21 cellular contexts compared by ENCODE assay signal in the genomic region with DNA sequence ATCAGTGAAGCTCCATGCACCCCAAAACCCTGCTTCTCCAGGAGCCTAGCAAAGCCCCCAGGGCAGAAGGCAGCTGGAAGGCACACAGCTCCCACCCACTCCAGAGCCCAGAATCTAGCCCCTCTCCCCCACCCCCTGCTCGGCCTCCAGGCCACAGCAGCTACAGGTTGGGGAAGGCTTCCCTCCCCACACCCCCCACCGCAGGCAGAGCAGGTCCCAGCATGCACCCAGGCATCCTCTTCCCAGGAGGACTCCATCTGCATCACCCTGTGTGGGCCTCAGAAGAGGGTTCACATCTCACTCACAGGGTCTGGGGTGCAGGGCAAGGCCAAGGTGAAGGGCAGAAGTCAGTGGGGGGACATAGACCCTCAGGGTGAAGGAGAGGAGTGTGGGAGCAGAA. TPM values are rescaled to one million over a fixed set of nuclear protein-coding genes. Genes with fewer than 3 reads are reported as not detected.
DNase-seq lines count a peak whose midpoint lies in the region; ATAC-seq and TF ChIP-seq lines count a peak whose summit lies in the region.
"Had no signal": no experiment of that assay in that cellular context is flagged by ENCODE, and none has a peak within 500 bp of the region (broad histone marks: within the 10 kb centered on the region; RNA-seq: fewer than 3 reads in every experiment).

No MANE protein-coding gene starts in this region.

- intact Hi-C loops in colonic mucosa (cut with DNase I) = loop anchor here (5.0 kb wide), 1 partner anchor 103 kb away; no protein-coding TSS in a partner anchor
- intact Hi-C loops in lower lobe of right lung (cut with DNase I) = no loop called here
- intact Hi-C loops in stomach (cut with DNase I; ENCODE audit: low total_unique reads) = no loop called here

- WGBS in stomach, 5 donors = 70 to 93% (median 78%) methylated on average over 2 of the region's 2 CpGs

- no peaks in the 10 kb centered on the region for H3K9me3 ChIP-seq in HEK293 (ENCODE audit: control insufficient read depth, insufficient read depth, low read depth, low read length)
- no peaks in the 10 kb centered on the region for H3K9me3 ChIP-seq in colonic mucosa
- no peaks in the 10 kb centered on the region for H3K9me3 ChIP-seq in lower lobe of right lung
- H3K9me3 ChIP-seq in stomach = no peaks in the 10 kb centered on the region
- H3K9me3 ChIP-seq: gastroesophageal sphincter had no signal

- H3K4me1 ChIP-seq in HEK293 (ENCODE audit: control insufficient read depth, insufficient read depth, low read length) = no peaks in the 10 kb centered on the region
- peaks cover 10% of the 10 kb centered on the region for H3K4me1 ChIP-seq in colonic mucosa
- H3K4me1 ChIP-seq in lower lobe of right lung = peaks cover 32% of the 10 kb centered on the region
- peaks cover 39 to 71% (median 56%) of the 10 kb centered on the region in 4 donors for H3K4me1 ChIP-seq in stomach

- peaks cover 0 to 18% of the 10 kb centered on the region in 2 experiments; a peak in 2 of 3 replicates for H3K36me3 ChIP-seq in HEK293 (ENCODE audit: control insufficient read depth in 2 of 2, insufficient read depth in 1 of 2, low read length in 2 of 2)
- no peaks in the 10 kb centered on the region for H3K36me3 ChIP-seq in colonic mucosa
- peaks cover 22% of the 10 kb centered on the region for H3K36me3 ChIP-seq in lower lobe of right lung
- H3K36me3 ChIP-seq in stomach = peaks cover 0 to 24% (median 8%) of the 10 kb centered on the region in 4 donors

- no peak for TF ChIP-seq POLR2A in stomach (IDR thresholded peaks at IDR 0.05)

- POLR2A ChIA-PET in HEK293 (lab: Yijun Ruan, JAX) = interaction anchor here (0.6 to 3.3 kb wide), 4 partner anchors 12 to 375 kb away, joined by 3 to 21 read pairs (median 6); a partner anchor contains a TSS

- H3K4me3 ChIP-seq in HEK293 (ENCODE audit: low read depth, low read length) (no peak overlapping the region), colonic mucosa (peak overlapping the region; percentile 29), lower lobe of right lung (peak overlapping the region; percentile 29), stomach (peak overlapping the region; percentile 3 to 43 (median 18))
- H3K4me3 ChIP-seq: gastroesophageal sphincter, K562 had no signal

- CTCF ChIA-PET in HEK293 (lab: Yijun Ruan, JAX) = interaction anchor here (1.5 to 4.8 kb wide), 2 partner anchors 12 to 105 kb away, joined by 5 to 28 read pairs; a partner anchor contains a TSS

- peak overlapping the region; percentile 64 for H3K9ac ChIP-seq in colonic mucosa (ENCODE audit: low read depth in 2 of 2, low read length in 2 of 2)

- no peak for DNase-seq in colonic mucosa
- DNase-seq in lower lobe of right lung = no peak
- no peak for DNase-seq in stomach
- no peak for DNase-seq in stimulated activated CD4-positive, alpha-beta T cell treated with anti-CD3 and anti-CD28 coated beads, Interleukin-4, amount 100 ng/mL, for 4 hours
- DNase-seq in NCI-H2196 (lab: John Stamatoyannopoulos, UW; ENCODE audit: unreplicated experiment) = no peak
- no peak for DNase-seq in AG20443 (ENCODE audit: low spot score)
- DNase-seq: activated CD4-positive, CD25-positive, alpha-beta regulatory T cell; activated T-cell treated with anti-CD3 and anti-CD28 coated beads, Interleukin-2, amount 50 U/mL, for 4 hours; CD4-positive, alpha-beta T cell; H9; NCI-H1694 treated with DMSO at 0.1 percent for 48 hours; NCI-H345; T1000 had no signal

- H3K27ac ChIP-seq in HEK293 (ENCODE audit: extremely low read depth, low read depth, low read length) (no peak overlapping the region), colonic mucosa (peak overlapping the region; percentile 67), lower lobe of right lung (peak overlapping the region; percentile 68), stomach (peak overlapping the region; percentile 48 to 89 (median 66))

- TF ChIP-seq CTCF in HEK293 (tag by site-specific recombination; IDR thresholded peaks at IDR 0.05) = no peak
- no peak for TF ChIP-seq CTCF in colonic mucosa (IDR thresholded peaks at IDR 0.05)
- TF ChIP-seq CTCF in lower lobe of right lung (IDR thresholded peaks at IDR 0.05) = no peak
- TF ChIP-seq CTCF in stomach (IDR thresholded peaks at IDR 0.05) = no peak

- no peak for ATAC-seq in lower lobe of right lung
- ATAC-seq in GM18511 (IDR thresholded peaks at IDR 0.05; ENCODE audit: unreplicated experiment) = no peak
- ATAC-seq: activated T-cell treated with anti-CD3 and anti-CD28 coated beads, Interleukin-2, amount 50 U/mL, for 4 hours; gastroesophageal sphincter; Panc1; sciatic nerve had no signal

- H3K27me3 ChIP-seq in colonic mucosa (no peaks in the 10 kb centered on the region), lower lobe of right lung (ENCODE audit: low read depth) (no peaks in the 10 kb centered on the region), stomach (no peaks in the 10 kb centered on the region)
- H3K27me3 ChIP-seq: gastroesophageal sphincter had no signal

- no peak for TF ChIP-seq EP300 in stomach (IDR thresholded peaks at IDR 0.05)

TF ChIP-seq in HEK293, 187 proteins besides CTCF, POLR2A, EP300 and RAD21:
- TF ChIP-seq ZNF529 (tag by site-specific recombination; IDR thresholded peaks at IDR 0.05; ENCODE audit: insufficient replicate concordance) (no peak), SCRT2 (tag by site-specific recombination; IDR thresholded peaks at IDR 0.05) (peak; percentile 37; the same call in 1 of the 2 replicates), GLIS1 (tag by site-specific recombination; IDR thresholded peaks at IDR 0.05) (0 out of 2 replicates have a peak, but pooled peaks have one; percentile 29)
- TF ChIP-seq, protein P1, sequence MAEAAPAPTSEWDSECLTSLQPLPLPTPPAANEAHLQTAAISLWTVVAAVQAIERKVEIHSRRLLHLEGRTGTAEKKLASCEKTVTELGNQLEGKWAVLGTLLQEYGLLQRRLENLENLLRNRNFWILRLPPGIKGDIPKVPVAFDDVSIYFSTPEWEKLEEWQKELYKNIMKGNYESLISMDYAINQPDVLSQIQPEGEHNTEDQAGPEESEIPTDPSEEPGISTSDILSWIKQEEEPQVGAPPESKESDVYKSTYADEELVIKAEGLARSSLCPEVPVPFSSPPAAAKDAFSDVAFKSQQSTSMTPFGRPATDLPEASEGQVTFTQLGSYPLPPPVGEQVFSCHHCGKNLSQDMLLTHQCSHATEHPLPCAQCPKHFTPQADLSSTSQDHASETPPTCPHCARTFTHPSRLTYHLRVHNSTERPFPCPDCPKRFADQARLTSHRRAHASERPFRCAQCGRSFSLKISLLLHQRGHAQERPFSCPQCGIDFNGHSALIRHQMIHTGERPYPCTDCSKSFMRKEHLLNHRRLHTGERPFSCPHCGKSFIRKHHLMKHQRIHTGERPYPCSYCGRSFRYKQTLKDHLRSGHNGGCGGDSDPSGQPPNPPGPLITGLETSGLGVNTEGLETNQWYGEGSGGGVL (tag by site-specific recombination; IDR thresholded peaks at IDR 0.05) = 0 out of 2 replicates have a peak, but pooled peaks have one; percentile 10
TF ChIP-seq in HEK293: peak in this region for 3.

RNA-seq across cellular contexts. Expression of a gene that starts 0.7 kb away (rescaled TPM):
- total RNA-seq in colonic mucosa = 100 to 1,000 TPM; 543 to 565 TPM
- 138 TPM for total RNA-seq in lower lobe of right lung
- 100 to 1,000 TPM in 1 of 5 donors, 10 to 100 TPM in 3, 1 to 10 TPM in 1; 8.8 to 488 (median 29.0) TPM for total RNA-seq in stomach
- 100 to 1,000 TPM in 2 of 3 donors, 10 to 100 TPM in 1; 70.2 to 751 (median 244) TPM for polyA plus RNA-seq in stomach
- total RNA-seq: CD4-positive, alpha-beta T cell had no signal
- polyA plus RNA-seq: AG04450 had no signal

RNA-seq across cellular contexts. Expression of a gene that starts 2.5 kb away (rescaled TPM):
- total RNA-seq in colonic mucosa (100 to 1,000 TPM; 232 to 288 TPM), lower lobe of right lung (52.3 TPM), stomach (100 to 1,000 TPM in 1 of 5 donors, 10 to 100 TPM in 2, 1 to 10 TPM in 2; 8.9 to 192 (median 47.9) TPM)
- polyA plus RNA-seq in stomach = 100 to 1,000 TPM; 145 to 361 (median 188) TPM
- total RNA-seq: CD4-positive, alpha-beta T cell had no signal

RNA-seq across cellular contexts. Expression of a gene that starts 11.9 kb away (rescaled TPM):
- 10 to 100 TPM; 45.2 to 67.2 TPM for total RNA-seq in colonic mucosa
- 83.0 TPM for total RNA-seq in lower lobe of right lung
- total RNA-seq in stomach = 10 to 100 TPM; 18.7 to 54.6 (median 23.5) TPM
- polyA plus RNA-seq in stomach = 100 to 1,000 TPM; 140 to 271 (median 207) TPM

RNA-seq across cellular contexts. Expression of a gene that starts 12.8 kb away (rescaled TPM):
- total RNA-seq in colonic mucosa (1 to 10 TPM in 1 of 2 donors, under 1 TPM in 1; 0.69 to 1.5 TPM), lower lobe of right lung (0.71 TPM), stomach (not detected)
- 10 to 100 TPM in 2 of 3 donors, 1 to 10 TPM in 1; 5.7 to 64.8 (median 45.5) TPM for polyA plus RNA-seq in stomach
- total RNA-seq: activated T-cell treated with anti-CD3 and anti-CD28 coated beads, Interleukin-2, amount 50 U/mL, for 4 hours; CD4-positive, alpha-beta T cell; H9; osteoblast had no signal

RNA-seq across cellular contexts. Expression of a gene that starts 18.5 kb away (rescaled TPM):
- total RNA-seq in colonic mucosa (10 to 100 TPM; 51.3 to 88.6 TPM), lower lobe of right lung (72.2 TPM), stomach (100 to 1,000 TPM in 1 of 5 donors, 10 to 100 TPM in 4; 21.7 to 111 (median 74.3) TPM)
- 10 to 100 TPM; 41.3 to 53.2 (median 46.0) TPM for polyA plus RNA-seq in stomach
